In the genomic region with DNA sequence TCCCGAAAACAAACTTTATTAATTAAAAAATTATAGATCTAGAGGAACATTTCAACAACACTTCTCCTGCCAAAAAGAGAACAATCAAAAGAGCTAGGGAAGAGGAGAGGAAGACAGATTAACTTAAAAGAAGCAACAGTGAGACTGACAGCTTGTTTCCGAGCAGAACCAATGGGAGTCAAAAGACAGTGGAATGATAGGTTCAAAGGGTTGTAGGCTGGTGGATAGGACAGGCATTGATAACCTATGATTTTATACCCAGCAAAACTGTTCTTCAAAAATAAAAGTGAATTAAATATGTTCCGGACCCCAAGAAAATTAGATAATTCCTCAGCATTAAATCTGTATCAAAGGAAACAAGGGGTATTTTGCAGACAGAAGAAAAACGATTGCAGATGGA, we compare ENCODE assay signal across 1 cellular context.
TF ChIP-seq lines count a peak whose summit lies in the region.

No MANE protein-coding gene starts in this region.

TF ChIP-seq in K562, 482 proteins besides CTCF, POLR2A, EP300 and RAD21 (continued from another document and continues in another):
- no peak for TF ChIP-seq GABPA (tag; conservative IDR thresholded peaks at IDR 0.05; ENCODE audit: low read depth)
- TF ChIP-seq BRD4 (IDR thresholded peaks at IDR 0.05) = no peak
- no peak for TF ChIP-seq RBM34 (IDR thresholded peaks at IDR 0.05; ENCODE audit: borderline replicate concordance, insufficient read depth, low read length)
- TF ChIP-seq SREBF2 (CRISPR knock-in tag; IDR thresholded peaks at IDR 0.05) = no peak
- TF ChIP-seq ZFP1 (CRISPR knock-in tag; IDR thresholded peaks at IDR 0.05) = peak; percentile 98
- TF ChIP-seq ZNF239 (CRISPR knock-in tag; IDR thresholded peaks at IDR 0.05) = no peak
- TF ChIP-seq PTRF (tag; IDR thresholded peaks at IDR 0.05) = no peak
- TF ChIP-seq CBX1 (IDR thresholded peaks at IDR 0.05; ENCODE audit: low read depth) = peak; percentile 96
- TF ChIP-seq ESRRB (CRISPR knock-in tag; IDR thresholded peaks at IDR 0.05; ENCODE audit: borderline replicate concordance) = no peak
- TF ChIP-seq FUS (optimal IDR thresholded peaks at IDR 0.05; ENCODE audit: low read depth, low read length) = no peak
- no peak for TF ChIP-seq PHTF2 (CRISPR knock-in tag; IDR thresholded peaks at IDR 0.05)
- TF ChIP-seq, protein P1, sequence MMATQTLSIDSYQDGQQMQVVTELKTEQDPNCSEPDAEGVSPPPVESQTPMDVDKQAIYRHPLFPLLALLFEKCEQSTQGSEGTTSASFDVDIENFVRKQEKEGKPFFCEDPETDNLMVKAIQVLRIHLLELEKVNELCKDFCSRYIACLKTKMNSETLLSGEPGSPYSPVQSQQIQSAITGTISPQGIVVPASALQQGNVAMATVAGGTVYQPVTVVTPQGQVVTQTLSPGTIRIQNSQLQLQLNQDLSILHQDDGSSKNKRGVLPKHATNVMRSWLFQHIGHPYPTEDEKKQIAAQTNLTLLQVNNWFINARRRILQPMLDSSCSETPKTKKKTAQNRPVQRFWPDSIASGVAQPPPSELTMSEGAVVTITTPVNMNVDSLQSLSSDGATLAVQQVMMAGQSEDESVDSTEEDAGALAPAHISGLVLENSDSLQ (IDR thresholded peaks at IDR 0.05) = peak; percentile 23; the same call in 1 of the 2 replicates
- TF ChIP-seq ZNF707 (CRISPR knock-in tag; conservative IDR thresholded peaks at IDR 0.05) = no peak
- no peak for TF ChIP-seq ZNF324 (CRISPR knock-in tag; IDR thresholded peaks at IDR 0.05)
- TF ChIP-seq ILF3 (IDR thresholded peaks at IDR 0.05; ENCODE audit: borderline replicate concordance) = no peak
- TF ChIP-seq LEF1 (IDR thresholded peaks at IDR 0.05) = peak; percentile 81
- no peak for TF ChIP-seq ELF4 (CRISPR knock-in tag; IDR thresholded peaks at IDR 0.05)
- TF ChIP-seq DPF2 (IDR thresholded peaks at IDR 0.05) = peak; percentile 62
- TF ChIP-seq STAT5B (CRISPR knock-in tag; IDR thresholded peaks at IDR 0.05) = no peak
- TF ChIP-seq CBX3 (IDR thresholded peaks at IDR 0.05; ENCODE audit: borderline replicate concordance in 1 of 2, low read length in 2 of 2) = peak; percentile 81 to 100
- peak; percentile 36; the same call in 1 of the 2 replicates for TF ChIP-seq NR2C1 (IDR thresholded peaks at IDR 0.05)
- TF ChIP-seq NR2C1 (tag; IDR thresholded peaks at IDR 0.05) = no peak
- no peak for TF ChIP-seq RBM22 (IDR thresholded peaks at IDR 0.05; ENCODE audit: low read depth, low read length, poor library complexity, severe bottlenecking)
- no peak for TF ChIP-seq ETV6 (IDR thresholded peaks at IDR 0.05; ENCODE audit: borderline replicate concordance in 1 of 2, low read depth in 2 of 2, low read length in 1 of 2)
- TF ChIP-seq ETV6 (CRISPR knock-in tag; IDR thresholded peaks at IDR 0.05; ENCODE audit: borderline replicate concordance) = no peak
- 0 out of 2 replicates have a peak, but pooled peaks have one; percentile 22 for TF ChIP-seq ZNF668 (CRISPR knock-in tag; IDR thresholded peaks at IDR 0.05)
- TF ChIP-seq, protein P2, sequence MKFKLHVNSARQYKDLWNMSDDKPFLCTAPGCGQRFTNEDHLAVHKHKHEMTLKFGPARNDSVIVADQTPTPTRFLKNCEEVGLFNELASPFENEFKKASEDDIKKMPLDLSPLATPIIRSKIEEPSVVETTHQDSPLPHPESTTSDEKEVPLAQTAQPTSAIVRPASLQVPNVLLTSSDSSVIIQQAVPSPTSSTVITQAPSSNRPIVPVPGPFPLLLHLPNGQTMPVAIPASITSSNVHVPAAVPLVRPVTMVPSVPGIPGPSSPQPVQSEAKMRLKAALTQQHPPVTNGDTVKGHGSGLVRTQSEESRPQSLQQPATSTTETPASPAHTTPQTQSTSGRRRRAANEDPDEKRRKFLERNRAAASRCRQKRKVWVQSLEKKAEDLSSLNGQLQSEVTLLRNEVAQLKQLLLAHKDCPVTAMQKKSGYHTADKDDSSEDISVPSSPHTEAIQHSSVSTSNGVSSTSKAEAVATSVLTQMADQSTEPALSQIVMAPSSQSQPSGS (CRISPR knock-in tag; IDR thresholded peaks at IDR 0.05) = no peak
- TF ChIP-seq, protein P3, sequence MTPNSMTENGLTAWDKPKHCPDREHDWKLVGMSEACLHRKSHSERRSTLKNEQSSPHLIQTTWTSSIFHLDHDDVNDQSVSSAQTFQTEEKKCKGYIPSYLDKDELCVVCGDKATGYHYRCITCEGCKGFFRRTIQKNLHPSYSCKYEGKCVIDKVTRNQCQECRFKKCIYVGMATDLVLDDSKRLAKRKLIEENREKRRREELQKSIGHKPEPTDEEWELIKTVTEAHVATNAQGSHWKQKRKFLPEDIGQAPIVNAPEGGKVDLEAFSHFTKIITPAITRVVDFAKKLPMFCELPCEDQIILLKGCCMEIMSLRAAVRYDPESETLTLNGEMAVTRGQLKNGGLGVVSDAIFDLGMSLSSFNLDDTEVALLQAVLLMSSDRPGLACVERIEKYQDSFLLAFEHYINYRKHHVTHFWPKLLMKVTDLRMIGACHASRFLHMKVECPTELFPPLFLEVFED (CRISPR knock-in tag; conservative IDR thresholded peaks at IDR 0.05) = no peak
- 0 out of 2 replicates have a peak, but pooled peaks have one; percentile 46 for TF ChIP-seq EHMT2 (IDR thresholded peaks at IDR 0.05)
- TF ChIP-seq TRIM28 (IDR thresholded peaks at IDR 0.05) = peak; percentile 99
- TF ChIP-seq, protein P4, sequence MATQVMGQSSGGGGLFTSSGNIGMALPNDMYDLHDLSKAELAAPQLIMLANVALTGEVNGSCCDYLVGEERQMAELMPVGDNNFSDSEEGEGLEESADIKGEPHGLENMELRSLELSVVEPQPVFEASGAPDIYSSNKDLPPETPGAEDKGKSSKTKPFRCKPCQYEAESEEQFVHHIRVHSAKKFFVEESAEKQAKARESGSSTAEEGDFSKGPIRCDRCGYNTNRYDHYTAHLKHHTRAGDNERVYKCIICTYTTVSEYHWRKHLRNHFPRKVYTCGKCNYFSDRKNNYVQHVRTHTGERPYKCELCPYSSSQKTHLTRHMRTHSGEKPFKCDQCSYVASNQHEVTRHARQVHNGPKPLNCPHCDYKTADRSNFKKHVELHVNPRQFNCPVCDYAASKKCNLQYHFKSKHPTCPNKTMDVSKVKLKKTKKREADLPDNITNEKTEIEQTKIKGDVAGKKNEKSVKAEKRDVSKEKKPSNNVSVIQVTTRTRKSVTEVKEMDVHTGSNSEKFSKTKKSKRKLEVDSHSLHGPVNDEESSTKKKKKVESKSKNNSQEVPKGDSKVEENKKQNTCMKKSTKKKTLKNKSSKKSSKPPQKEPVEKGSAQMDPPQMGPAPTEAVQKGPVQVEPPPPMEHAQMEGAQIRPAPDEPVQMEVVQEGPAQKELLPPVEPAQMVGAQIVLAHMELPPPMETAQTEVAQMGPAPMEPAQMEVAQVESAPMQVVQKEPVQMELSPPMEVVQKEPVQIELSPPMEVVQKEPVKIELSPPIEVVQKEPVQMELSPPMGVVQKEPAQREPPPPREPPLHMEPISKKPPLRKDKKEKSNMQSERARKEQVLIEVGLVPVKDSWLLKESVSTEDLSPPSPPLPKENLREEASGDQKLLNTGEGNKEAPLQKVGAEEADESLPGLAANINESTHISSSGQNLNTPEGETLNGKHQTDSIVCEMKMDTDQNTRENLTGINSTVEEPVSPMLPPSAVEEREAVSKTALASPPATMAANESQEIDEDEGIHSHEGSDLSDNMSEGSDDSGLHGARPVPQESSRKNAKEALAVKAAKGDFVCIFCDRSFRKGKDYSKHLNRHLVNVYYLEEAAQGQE (CRISPR knock-in tag; IDR thresholded peaks at IDR 0.05; ENCODE audit: low read depth) = no peak
- TF ChIP-seq TAF7 (tag; IDR thresholded peaks at IDR 0.05) = no peak
- TF ChIP-seq, protein P5, sequence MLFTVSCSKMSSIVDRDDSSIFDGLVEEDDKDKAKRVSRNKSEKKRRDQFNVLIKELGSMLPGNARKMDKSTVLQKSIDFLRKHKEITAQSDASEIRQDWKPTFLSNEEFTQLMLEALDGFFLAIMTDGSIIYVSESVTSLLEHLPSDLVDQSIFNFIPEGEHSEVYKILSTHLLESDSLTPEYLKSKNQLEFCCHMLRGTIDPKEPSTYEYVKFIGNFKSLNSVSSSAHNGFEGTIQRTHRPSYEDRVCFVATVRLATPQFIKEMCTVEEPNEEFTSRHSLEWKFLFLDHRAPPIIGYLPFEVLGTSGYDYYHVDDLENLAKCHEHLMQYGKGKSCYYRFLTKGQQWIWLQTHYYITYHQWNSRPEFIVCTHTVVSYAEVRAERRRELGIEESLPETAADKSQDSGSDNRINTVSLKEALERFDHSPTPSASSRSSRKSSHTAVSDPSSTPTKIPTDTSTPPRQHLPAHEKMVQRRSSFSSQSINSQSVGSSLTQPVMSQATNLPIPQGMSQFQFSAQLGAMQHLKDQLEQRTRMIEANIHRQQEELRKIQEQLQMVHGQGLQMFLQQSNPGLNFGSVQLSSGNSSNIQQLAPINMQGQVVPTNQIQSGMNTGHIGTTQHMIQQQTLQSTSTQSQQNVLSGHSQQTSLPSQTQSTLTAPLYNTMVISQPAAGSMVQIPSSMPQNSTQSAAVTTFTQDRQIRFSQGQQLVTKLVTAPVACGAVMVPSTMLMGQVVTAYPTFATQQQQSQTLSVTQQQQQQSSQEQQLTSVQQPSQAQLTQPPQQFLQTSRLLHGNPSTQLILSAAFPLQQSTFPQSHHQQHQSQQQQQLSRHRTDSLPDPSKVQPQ (CRISPR knock-in tag; IDR thresholded peaks at IDR 0.05; ENCODE audit: borderline replicate concordance) = no peak
- TF ChIP-seq MCM7 (IDR thresholded peaks at IDR 0.05) = no peak
- TF ChIP-seq NBN (IDR thresholded peaks at IDR 0.05; ENCODE audit: low read depth) = 0 out of 2 replicates have a peak, but pooled peaks have one; percentile 52
- TF ChIP-seq, protein P6, sequence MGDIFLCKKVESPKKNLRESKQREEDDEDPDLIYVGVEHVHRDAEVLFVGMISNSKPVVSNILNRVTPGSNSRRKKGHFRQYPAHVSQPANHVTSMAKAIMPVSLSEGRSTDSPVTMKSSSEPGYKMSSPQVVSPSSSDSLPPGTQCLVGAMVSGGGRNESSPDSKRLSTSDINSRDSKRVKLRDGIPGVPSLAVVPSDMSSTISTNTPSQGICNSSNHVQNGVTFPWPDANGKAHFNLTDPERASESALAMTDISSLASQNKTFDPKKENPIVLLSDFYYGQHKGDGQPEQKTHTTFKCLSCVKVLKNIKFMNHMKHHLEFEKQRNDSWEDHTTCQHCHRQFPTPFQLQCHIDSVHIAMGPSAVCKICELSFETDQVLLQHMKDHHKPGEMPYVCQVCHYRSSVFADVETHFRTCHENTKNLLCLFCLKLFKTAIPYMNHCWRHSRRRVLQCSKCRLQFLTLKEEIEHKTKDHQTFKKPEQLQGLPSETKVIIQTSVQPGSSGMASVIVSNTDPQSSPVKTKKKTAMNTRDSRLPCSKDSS (IDR thresholded peaks at IDR 0.05; ENCODE audit: low read depth, partially characterized antibody) = peak; percentile 96
- TF ChIP-seq IFI16 (CRISPR knock-in tag; IDR thresholded peaks at IDR 0.05) = no peak
- TF ChIP-seq, protein P7, sequence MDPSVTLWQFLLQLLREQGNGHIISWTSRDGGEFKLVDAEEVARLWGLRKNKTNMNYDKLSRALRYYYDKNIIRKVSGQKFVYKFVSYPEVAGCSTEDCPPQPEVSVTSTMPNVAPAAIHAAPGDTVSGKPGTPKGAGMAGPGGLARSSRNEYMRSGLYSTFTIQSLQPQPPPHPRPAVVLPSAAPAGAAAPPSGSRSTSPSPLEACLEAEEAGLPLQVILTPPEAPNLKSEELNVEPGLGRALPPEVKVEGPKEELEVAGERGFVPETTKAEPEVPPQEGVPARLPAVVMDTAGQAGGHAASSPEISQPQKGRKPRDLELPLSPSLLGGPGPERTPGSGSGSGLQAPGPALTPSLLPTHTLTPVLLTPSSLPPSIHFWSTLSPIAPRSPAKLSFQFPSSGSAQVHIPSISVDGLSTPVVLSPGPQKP (CRISPR knock-in tag; IDR thresholded peaks at IDR 0.05) = no peak
- TF ChIP-seq, protein P8, sequence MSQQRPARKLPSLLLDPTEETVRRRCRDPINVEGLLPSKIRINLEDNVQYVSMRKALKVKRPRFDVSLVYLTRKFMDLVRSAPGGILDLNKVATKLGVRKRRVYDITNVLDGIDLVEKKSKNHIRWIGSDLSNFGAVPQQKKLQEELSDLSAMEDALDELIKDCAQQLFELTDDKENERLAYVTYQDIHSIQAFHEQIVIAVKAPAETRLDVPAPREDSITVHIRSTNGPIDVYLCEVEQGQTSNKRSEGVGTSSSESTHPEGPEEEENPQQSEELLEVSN (IDR thresholded peaks at IDR 0.05; ENCODE audit: borderline replicate concordance in 1 of 2, extremely low read depth in 1 of 2, insufficient read depth in 1 of 2, insufficient read length in 1 of 2, low read depth in 1 of 2, low read length in 1 of 2, poor library complexity in 1 of 2, severe bottlenecking in 1 of 2) = no peak
- TF ChIP-seq, protein P9, sequence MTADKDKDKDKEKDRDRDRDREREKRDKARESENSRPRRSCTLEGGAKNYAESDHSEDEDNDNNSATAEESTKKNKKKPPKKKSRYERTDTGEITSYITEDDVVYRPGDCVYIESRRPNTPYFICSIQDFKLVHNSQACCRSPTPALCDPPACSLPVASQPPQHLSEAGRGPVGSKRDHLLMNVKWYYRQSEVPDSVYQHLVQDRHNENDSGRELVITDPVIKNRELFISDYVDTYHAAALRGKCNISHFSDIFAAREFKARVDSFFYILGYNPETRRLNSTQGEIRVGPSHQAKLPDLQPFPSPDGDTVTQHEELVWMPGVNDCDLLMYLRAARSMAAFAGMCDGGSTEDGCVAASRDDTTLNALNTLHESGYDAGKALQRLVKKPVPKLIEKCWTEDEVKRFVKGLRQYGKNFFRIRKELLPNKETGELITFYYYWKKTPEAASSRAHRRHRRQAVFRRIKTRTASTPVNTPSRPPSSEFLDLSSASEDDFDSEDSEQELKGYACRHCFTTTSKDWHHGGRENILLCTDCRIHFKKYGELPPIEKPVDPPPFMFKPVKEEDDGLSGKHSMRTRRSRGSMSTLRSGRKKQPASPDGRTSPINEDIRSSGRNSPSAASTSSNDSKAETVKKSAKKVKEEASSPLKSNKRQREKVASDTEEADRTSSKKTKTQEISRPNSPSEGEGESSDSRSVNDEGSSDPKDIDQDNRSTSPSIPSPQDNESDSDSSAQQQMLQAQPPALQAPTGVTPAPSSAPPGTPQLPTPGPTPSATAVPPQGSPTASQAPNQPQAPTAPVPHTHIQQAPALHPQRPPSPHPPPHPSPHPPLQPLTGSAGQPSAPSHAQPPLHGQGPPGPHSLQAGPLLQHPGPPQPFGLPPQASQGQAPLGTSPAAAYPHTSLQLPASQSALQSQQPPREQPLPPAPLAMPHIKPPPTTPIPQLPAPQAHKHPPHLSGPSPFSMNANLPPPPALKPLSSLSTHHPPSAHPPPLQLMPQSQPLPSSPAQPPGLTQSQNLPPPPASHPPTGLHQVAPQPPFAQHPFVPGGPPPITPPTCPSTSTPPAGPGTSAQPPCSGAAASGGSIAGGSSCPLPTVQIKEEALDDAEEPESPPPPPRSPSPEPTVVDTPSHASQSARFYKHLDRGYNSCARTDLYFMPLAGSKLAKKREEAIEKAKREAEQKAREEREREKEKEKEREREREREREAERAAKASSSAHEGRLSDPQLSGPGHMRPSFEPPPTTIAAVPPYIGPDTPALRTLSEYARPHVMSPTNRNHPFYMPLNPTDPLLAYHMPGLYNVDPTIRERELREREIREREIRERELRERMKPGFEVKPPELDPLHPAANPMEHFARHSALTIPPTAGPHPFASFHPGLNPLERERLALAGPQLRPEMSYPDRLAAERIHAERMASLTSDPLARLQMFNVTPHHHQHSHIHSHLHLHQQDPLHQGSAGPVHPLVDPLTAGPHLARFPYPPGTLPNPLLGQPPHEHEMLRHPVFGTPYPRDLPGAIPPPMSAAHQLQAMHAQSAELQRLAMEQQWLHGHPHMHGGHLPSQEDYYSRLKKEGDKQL (CRISPR knock-in tag; IDR thresholded peaks at IDR 0.05; ENCODE audit: borderline replicate concordance) = no peak
- no peak for TF ChIP-seq MYC (IDR thresholded peaks at IDR 0.05; ENCODE audit: low read depth, low read length)
- no peak for TF ChIP-seq MYC (CRISPR knock-in tag; IDR thresholded peaks at IDR 0.05; ENCODE audit: borderline replicate concordance, low read depth)
- TF ChIP-seq RFX7 (CRISPR knock-in tag; IDR thresholded peaks at IDR 0.05) = no peak
